ENCODE assay signal across 13 cellular contexts in the genomic region with DNA sequence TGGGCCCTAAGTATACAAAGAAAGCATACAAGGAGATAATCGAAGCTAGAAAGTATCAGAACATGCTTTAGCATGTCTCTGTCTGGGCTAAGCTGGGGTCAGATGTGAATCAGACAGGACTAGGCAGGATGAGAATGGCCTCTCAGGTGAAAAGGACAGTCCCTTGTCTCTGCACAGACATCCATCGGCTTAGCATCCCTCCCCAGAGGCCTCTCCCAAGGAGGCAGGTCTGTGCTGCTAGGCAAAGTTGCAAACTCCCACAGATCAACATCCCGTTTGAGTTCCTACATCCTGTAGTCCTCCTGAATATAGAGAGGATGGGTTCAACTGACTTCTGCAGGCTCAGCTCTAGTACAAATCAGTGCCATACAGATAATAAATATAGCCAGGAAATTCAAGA.
"Had no signal": no experiment of that assay in that cellular context is flagged by ENCODE, and none has a peak within 500 bp of the region (broad histone marks: within the 10 kb centered on the region; RNA-seq: fewer than 3 reads in every experiment).

No MANE protein-coding gene starts in this region.

- ATAC-seq: right cardiac atrium; stimulated activated naive B cell treated with anti-CD40 and anti-IgM and Interleukin-4, amounts not matched to agents 10 μg/mL and 1 μg/mL and 100 μg/mL, for 72 hours had no signal

- H3K27ac Mint-ChIP-seq: activated CD4-positive, alpha-beta memory T cell treated with anti-CD3 and anti-CD28 coated beads for 36 hours; activated naive CD8-positive, alpha-beta T cell treated with anti-CD3 and anti-CD28 coated beads, Interleukin-2, amount 10 ng/mL, durations not matched to agents 7 days and 5 days; stimulated activated naive B cell treated with anti-CD40 and anti-IgM and Interleukin-4, amounts not matched to agents 10 μg/mL and 1 μg/mL and 100 μg/mL, for 72 hours had no signal

- FAIRE-seq: colon, TTC549 had no signal

- H3K9me3 ChIP-seq: transverse colon had no signal

- H3K36me3 ChIP-seq: transverse colon had no signal

- H3K27me3 Mint-ChIP-seq: naive B cell; stimulated activated naive B cell treated with anti-CD40 and anti-IgM and Interleukin-4, amounts not matched to agents 10 μg/mL and 1 μg/mL and 100 μg/mL, for 72 hours had no signal

- H3K9me3 Mint-ChIP-seq: activated CD4-positive, alpha-beta memory T cell treated with anti-CD3 and anti-CD28 coated beads for 36 hours; activated naive CD8-positive, alpha-beta T cell treated with anti-CD3 and anti-CD28 coated beads, Interleukin-2, amount 10 ng/mL, durations not matched to agents 7 days and 5 days; naive B cell; stimulated activated naive B cell treated with anti-CD40 and anti-IgM and Interleukin-4, amounts not matched to agents 10 μg/mL and 1 μg/mL and 100 μg/mL, for 72 hours had no signal

- DNase-seq: activated CD4-positive, alpha-beta memory T cell treated with anti-CD3 and anti-CD28 coated beads for 36 hours; activated gamma-delta T cell; activated naive CD8-positive, alpha-beta T cell treated with anti-CD3 and anti-CD28 coated beads, Interleukin-2, amount 10 ng/mL, durations not matched to agents 7 days and 5 days; activated T-cell treated with anti-CD3 and anti-CD28 coated beads, Interleukin-2, amount 50 U/mL, for 48 hours; hippocampal formation; naive B cell; right cardiac atrium; stimulated activated naive B cell treated with anti-CD40 and anti-IgM and Interleukin-4, amounts not matched to agents 10 μg/mL and 1 μg/mL and 100 μg/mL, for 72 hours; substantia nigra; T-helper 2 cell; transverse colon had no signal

- H3K4me3 Mint-ChIP-seq: activated CD4-positive, alpha-beta memory T cell treated with anti-CD3 and anti-CD28 coated beads for 36 hours; activated naive CD8-positive, alpha-beta T cell treated with anti-CD3 and anti-CD28 coated beads, Interleukin-2, amount 10 ng/mL, durations not matched to agents 7 days and 5 days; stimulated activated naive B cell treated with anti-CD40 and anti-IgM and Interleukin-4, amounts not matched to agents 10 μg/mL and 1 μg/mL and 100 μg/mL, for 72 hours had no signal

- H3K36me3 Mint-ChIP-seq: activated CD4-positive, alpha-beta memory T cell treated with anti-CD3 and anti-CD28 coated beads for 36 hours; activated naive CD8-positive, alpha-beta T cell treated with anti-CD3 and anti-CD28 coated beads, Interleukin-2, amount 10 ng/mL, durations not matched to agents 7 days and 5 days; naive B cell; stimulated activated naive B cell treated with anti-CD40 and anti-IgM and Interleukin-4, amounts not matched to agents 10 μg/mL and 1 μg/mL and 100 μg/mL, for 72 hours had no signal

- H3K4me3 ChIP-seq: transverse colon had no signal
